Comparison of ENCODE assay signal across 19 cellular contexts in genomic region chr6:94570576-94570975, GRCh38.
"Had no signal": no experiment of that assay in that cellular context is flagged by ENCODE, and none has a peak within 500 bp of the region (broad histone marks: within the 10 kb centered on the region; RNA-seq: fewer than 3 reads in every experiment).

No MANE protein-coding gene starts in this region.

- ATAC-seq: heart right ventricle; left cardiac atrium; lower lobe of right lung; naive thymus-derived CD4-positive, alpha-beta T cell; stimulated activated naive B cell treated with anti-CD40 and anti-IgM and Interleukin-4, amounts not matched to agents 10 μg/mL and 1 μg/mL and 100 μg/mL, for 72 hours; stimulated activated naive CD8-positive, alpha-beta T cell treated with anti-CD3 and anti-CD28 coated beads, Interleukin-15, amount 100 ng/mL, for 72 hours had no signal

- DNase-seq: central memory CD4-positive, alpha-beta T cell; effector CD8-positive, alpha-beta T cell; foreskin melanocyte; heart right ventricle; immature natural killer cell; kidney; left cardiac atrium; left ventricle myocardium inferior; lower lobe of right lung; mesenchymal stem cell; naive thymus-derived CD4-positive, alpha-beta T cell; nephron progenitor cell; ovary; sigmoid colon; stimulated activated CD4-positive, alpha-beta T cell treated with anti-CD3 and anti-CD28 coated beads, Interleukin-2, amount 100 ng/mL, for 24 hours; stimulated activated CD4-positive, alpha-beta T cell treated with anti-CD3 and anti-CD28 coated beads, Interleukin-4, amount 100 ng/mL, for 4 hours; stimulated activated naive B cell treated with anti-CD40 and anti-IgM and Interleukin-4, amounts not matched to agents 10 μg/mL and 1 μg/mL and 100 μg/mL, for 72 hours; stimulated activated naive CD8-positive, alpha-beta T cell treated with anti-CD3 and anti-CD28 coated beads, Interleukin-15, amount 100 ng/mL, for 72 hours; transverse colon had no signal
